ENCODE assay signal across 1 cellular context in the genomic region with DNA sequence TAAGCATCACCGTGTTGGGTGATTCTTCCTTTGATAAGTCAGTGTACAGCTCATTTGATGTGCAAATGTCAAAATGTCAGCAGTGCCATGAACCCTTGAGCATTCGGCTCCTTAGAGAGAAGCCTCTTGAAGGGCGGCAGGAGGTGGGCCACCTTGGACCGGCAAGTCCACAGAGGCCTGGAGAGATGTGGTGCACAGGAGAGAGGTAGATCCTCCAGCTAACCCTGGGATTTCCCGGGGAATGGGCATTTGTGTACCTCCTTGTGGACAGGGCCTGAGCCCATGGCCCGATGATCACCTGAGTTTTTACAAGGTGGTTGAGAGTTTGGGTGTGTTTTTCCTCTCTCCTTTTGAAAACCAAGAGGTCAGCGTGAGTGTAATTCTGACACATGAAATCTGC.
TF ChIP-seq lines count a peak whose summit lies in the region.

No MANE protein-coding gene starts in this region.

TF ChIP-seq in endothelial cell of umbilical vein, 7 proteins besides CTCF, POLR2A, EP300 and RAD21:
- TF ChIP-seq FOS (IDR thresholded peaks at IDR 0.05; ENCODE audit: borderline replicate concordance, insufficient read depth, low read length) (no peak), JUN (IDR thresholded peaks at IDR 0.05; ENCODE audit: borderline replicate concordance, insufficient read depth, insufficient read length, low read depth) (no peak), MYC (IDR thresholded peaks at IDR 0.05; ENCODE audit: low read depth, low read length) (no peak), GATA2 (IDR thresholded peaks at IDR 0.05; ENCODE audit: insufficient read depth, insufficient read length, low read depth, low read length) (no peak), EZH2 (IDR thresholded peaks at IDR 0.05; ENCODE audit: borderline replicate concordance, low read depth, low read length, severe bottlenecking) (no peak), MAX (IDR thresholded peaks at IDR 0.05; ENCODE audit: insufficient read depth, insufficient read length) (no peak), POLR2AphosphoS5 (IDR thresholded peaks at IDR 0.05; ENCODE audit: insufficient read depth, low read depth, low read length) (no peak)
